Comparison of ENCODE assay signal across 25 cellular contexts in the genomic region with DNA sequence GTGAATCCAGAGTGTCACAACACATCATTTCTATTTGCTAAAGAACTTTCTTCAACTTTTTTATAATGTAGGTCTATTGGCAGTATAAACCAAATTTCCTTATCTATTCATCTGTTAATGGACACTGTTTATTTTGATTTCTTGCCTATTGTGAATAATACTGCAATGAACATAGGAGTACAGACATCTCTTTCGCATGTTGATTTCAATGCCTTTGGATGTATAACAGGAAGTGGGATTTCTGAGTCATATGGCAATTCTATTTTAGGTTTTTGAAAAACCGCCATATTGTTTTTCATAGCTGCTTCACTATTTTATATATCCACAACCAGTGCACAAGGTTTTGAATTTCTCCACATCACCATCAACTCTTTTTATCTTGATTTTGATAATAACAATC.
DNase-seq lines count a peak whose midpoint lies in the region; TF ChIP-seq lines count a peak whose summit lies in the region.
"Had no signal": no experiment of that assay in that cellular context is flagged by ENCODE, and none has a peak within 500 bp of the region (broad histone marks: within the 10 kb centered on the region; RNA-seq: fewer than 3 reads in every experiment).

No MANE protein-coding gene starts in this region.

- DNase-seq in GM23248 (peak; percentile 5), OCI-M1 (lab: John Stamatoyannopoulos, UW) (peak; percentile 23), dermis blood vessel endothelial cell (peak; percentile 34), osteocyte (ENCODE audit: extremely low spot score, unreplicated experiment) (no peak), activated gamma-delta T cell (lab: John Stamatoyannopoulos, UW) (no peak), inferior parietal cortex (ENCODE audit: extremely low spot score) (no peak)
- DNase-seq in activated CD4-positive, alpha-beta T cell treated with anti-CD3 and anti-CD28 coated beads for 48 hours, result no peak
- DNase-seq: activated CD4-positive, alpha-beta T cell treated with anti-CD3 and anti-CD28 coated beads, Interleukin-2, amount 50 U/mL, for 48 hours; activated CD4-positive, CD25-positive, alpha-beta regulatory T cell; activated CD8-positive, alpha-beta memory T cell treated with anti-CD3 and anti-CD28 coated beads, Interleukin-2, amount 50 U/mL, for 4 hours; activated naive CD8-positive, alpha-beta T cell treated with anti-CD3 and anti-CD28 coated beads, Interleukin-2, amount 50 U/mL, for 24 hours; CD4-positive, alpha-beta memory T cell; DMS 273 treated with DMSO at 0.1 percent for 48 hours; effector memory CD8-positive, alpha-beta T cell; GDM1; GOT3; KBM-7; kidney glomerular epithelial cell; NCI-H187; NCI-H2227 treated with DMSO at 0.1 percent for 48 hours; Right ventricle myocardium superior; stimulated activated CD8-positive, alpha-beta memory T cell treated with anti-CD3 and anti-CD28 coated beads, Interleukin-4, amount 100 ng/mL, for 48 hours; stomach had no signal

- H3K4me1 ChIP-seq in GM23248 (ENCODE audit: insufficient read depth), result peaks cover 21% of the 10 kb centered on the region

- H4K20me1 ChIP-seq in GM23248 (ENCODE audit: insufficient read depth), result no peaks in the 10 kb centered on the region

- no peak overlapping the region for H3K4me2 ChIP-seq in GM23248 (ENCODE audit: unreplicated experiment)

- no peaks in the 10 kb centered on the region for H3K9me2 ChIP-seq in GM23248 (ENCODE audit: insufficient read depth)

- H3K4me3 Mint-ChIP-seq in osteocyte (ENCODE audit: unreplicated experiment), result no peak overlapping the region
- H3K4me3 Mint-ChIP-seq: activated naive CD8-positive, alpha-beta T cell treated with anti-CD3 and anti-CD28 coated beads, Interleukin-2, amount 50 U/mL, for 24 hours; CD4-positive, alpha-beta memory T cell; effector memory CD8-positive, alpha-beta T cell had no signal

- peaks cover 5% of the 10 kb centered on the region for H3K9me3 Mint-ChIP-seq in osteocyte (ENCODE audit: unreplicated experiment)

- peaks cover 21% of the 10 kb centered on the region for H3F3A ChIP-seq in GM23248 (ENCODE audit: insufficient read depth)

- no peak overlapping the region for H3K27ac ChIP-seq in GM23248
- H3K27ac ChIP-seq: stomach, tibial nerve had no signal

- H3K36me3 ChIP-seq in GM23248 (ENCODE audit: low read depth), result no peaks in the 10 kb centered on the region
- H3K36me3 ChIP-seq: esophagus muscularis mucosa, stomach, tibial nerve had no signal

- no peaks in the 10 kb centered on the region for H3K27me3 Mint-ChIP-seq in osteocyte (ENCODE audit: unreplicated experiment)
- H3K27me3 Mint-ChIP-seq: effector memory CD8-positive, alpha-beta T cell had no signal

- peak overlapping the region; percentile 78 for H3K27ac Mint-ChIP-seq in osteocyte (ENCODE audit: unreplicated experiment)
- H3K27ac Mint-ChIP-seq: activated naive CD8-positive, alpha-beta T cell treated with anti-CD3 and anti-CD28 coated beads, Interleukin-2, amount 50 U/mL, for 24 hours; CD4-positive, alpha-beta memory T cell; effector memory CD8-positive, alpha-beta T cell had no signal

- in situ Hi-C loops in GM23248 (cut with MboI), result no loop called here

- H3K4me1 Mint-ChIP-seq in osteocyte (ENCODE audit: unreplicated experiment), result peaks cover 51% of the 10 kb centered on the region
- H3K4me1 Mint-ChIP-seq: activated naive CD8-positive, alpha-beta T cell treated with anti-CD3 and anti-CD28 coated beads, Interleukin-2, amount 50 U/mL, for 24 hours; CD4-positive, alpha-beta memory T cell had no signal

- no peaks in the 10 kb centered on the region for H3K79me2 ChIP-seq in GM23248 (ENCODE audit: insufficient read depth)

- no peaks in the 10 kb centered on the region for H3K27me3 ChIP-seq in GM23248 (replicated peaks; ENCODE audit: insufficient read depth)
- H3K27me3 ChIP-seq: esophagus muscularis mucosa, stomach, tibial nerve had no signal

- no peak overlapping the region for H2AFZ ChIP-seq in GM23248

- no peaks in the 10 kb centered on the region for H3K9me3 ChIP-seq in GM23248 (ENCODE audit: low read depth)
- H3K9me3 ChIP-seq: esophagus muscularis mucosa, stomach had no signal

- no peak overlapping the region for H3K9ac ChIP-seq in GM23248

- no peak overlapping the region for H3K4me3 ChIP-seq in GM23248
- H3K4me3 ChIP-seq: esophagus muscularis mucosa, stomach, tibial nerve had no signal

- no peak for TF ChIP-seq CTCF in osteocyte (IDR thresholded peaks at IDR 0.05)

- H3K36me3 Mint-ChIP-seq in osteocyte (ENCODE audit: unreplicated experiment), result peaks cover 14% of the 10 kb centered on the region
- H3K36me3 Mint-ChIP-seq: CD4-positive, alpha-beta memory T cell had no signal

- 88 to 95% methylated on average over 2 of the region's 2 CpGs for WGBS in GM23248 (ENCODE audit: low coverage in 1 of 2, low lambda C conversion rate in 2 of 2, missing lambda C conversion rate in 2 of 2), 2 experiments

Comparison
In these comparisons a context has a peak if more than half of its experiments do, and no peak if none do; other contexts are left out.
1. DNase-seq: peak in GM23248 (single experiment), OCI-M1 (single experiment) and dermis blood vessel endothelial cell (single experiment); none in osteocyte (single experiment), activated CD4-positive, alpha-beta T cell treated with anti-CD3 and anti-CD28 coated beads for 48 hours (single experiment), activated gamma-delta T cell (single experiment) and inferior parietal cortex (single experiment).